Comparison of ENCODE assay signal across 8 cellular contexts in genomic region chr1:156608981-156609380, GRCh38. TPM values are rescaled to one million over a fixed set of nuclear protein-coding genes. Genes with fewer than 3 reads are reported as not detected.
DNase-seq lines count a peak whose midpoint lies in the region; ATAC-seq lines count a peak whose summit lies in the region.

No MANE protein-coding gene starts in this region.

- no peak overlapping the region for H3K27ac ChIP-seq in trophoblast cell (ENCODE audit: low read depth, low read length)

- ATAC-seq in HG03460 (IDR thresholded peaks at IDR 0.05; ENCODE audit: unreplicated experiment) = no peak
- no peak for ATAC-seq in HG03378 (IDR thresholded peaks at IDR 0.05; ENCODE audit: unreplicated experiment)

- H2BK5ac ChIP-seq in trophoblast cell (ENCODE audit: low read depth, low read length, poor library complexity) = no peak overlapping the region

- no peaks in the 10 kb centered on the region for H3K27me3 ChIP-seq in trophoblast cell (ENCODE audit: insufficient read depth, low read length)

- H2BK120ac ChIP-seq in trophoblast cell (ENCODE audit: insufficient read depth, low read length, poor library complexity) = no peak overlapping the region

- H3K79me1 ChIP-seq in trophoblast cell (ENCODE audit: low read length) = no peaks in the 10 kb centered on the region

- H3K23ac ChIP-seq in trophoblast cell (ENCODE audit: low read length) = no peak overlapping the region

- no peaks in the 10 kb centered on the region for H3K79me2 ChIP-seq in trophoblast cell (ENCODE audit: control insufficient read depth, insufficient read depth, low read length, poor library complexity)

- DNase-seq in stimulated activated CD4-positive, alpha-beta T cell treated with anti-CD3 and anti-CD28 coated beads, Interleukin-12 subunit alpha, Interleukin-12 subunit beta, amount 100 ng/mL, for 4 hours = peak; percentile 58
- no peak for DNase-seq in stimulated activated CD4-positive, alpha-beta T cell treated with anti-CD3 and anti-CD28 coated beads, Interleukin-2, amount 100 ng/mL, for 48 hours
- DNase-seq in NCI-H2196 (lab: John Stamatoyannopoulos, UW; ENCODE audit: unreplicated experiment) = peak; percentile 67
- DNase-seq in activated CD4-positive, alpha-beta T cell treated with anti-CD3 and anti-CD28 coated beads for 4 hours = peak; percentile 59 to 63
- peak; percentile 48 for DNase-seq in effector CD8-positive, alpha-beta T cell (lab: John Stamatoyannopoulos, UW)
- DNase-seq in trophoblast cell = peak; percentile 48 to 61

- H2AFZ ChIP-seq in trophoblast cell (ENCODE audit: insufficient read depth, low read length, poor library complexity) = no peak overlapping the region

- H3K4me1 ChIP-seq in trophoblast cell (ENCODE audit: control insufficient read depth in 1 of 2, insufficient read depth in 2 of 2, low read length in 2 of 2) = no peaks in the 10 kb centered on the region

- H4K8ac ChIP-seq in trophoblast cell (ENCODE audit: low read depth, low read length) = no peak overlapping the region

- H3K36me3 ChIP-seq in trophoblast cell (ENCODE audit: control insufficient read depth in 1 of 2, insufficient read depth in 2 of 2, low read length in 2 of 2) = no peaks in the 10 kb centered on the region

- no CpG with 5 or more reads among the region's 6 CpGs for WGBS in trophoblast cell (ENCODE audit: extremely low coverage, insufficient coverage, insufficient read length)

- H3K14ac ChIP-seq in trophoblast cell (ENCODE audit: low read length) = no peak overlapping the region

- H2BK12ac ChIP-seq in trophoblast cell (ENCODE audit: low read length) = no peak overlapping the region

- H3K4me2 ChIP-seq in trophoblast cell (ENCODE audit: low read length) = no peak overlapping the region

- H3K9me3 ChIP-seq in trophoblast cell (ENCODE audit: insufficient read depth, low read depth, low read length) = peaks cover 2% of the 10 kb centered on the region

- H3K4me3 ChIP-seq in trophoblast cell (ENCODE audit: low read depth, low read length) = no peak overlapping the region

- no peak overlapping the region for H4K91ac ChIP-seq in trophoblast cell (ENCODE audit: low read depth, low read length)

- H3K18ac ChIP-seq in trophoblast cell (ENCODE audit: low read length) = no peak overlapping the region

- H2AK5ac ChIP-seq in trophoblast cell (ENCODE audit: low read length) = no peak overlapping the region

- H3K9ac ChIP-seq in trophoblast cell (ENCODE audit: low read length) = no peak overlapping the region

- no peak overlapping the region for H4K12ac ChIP-seq in trophoblast cell (ENCODE audit: low read depth, low read length)

- no peak overlapping the region for H3K4ac ChIP-seq in trophoblast cell (ENCODE audit: low read depth, low read length)

RNA-seq across cellular contexts. Expression of gene GPATCH4, which starts 7.7 kb away (rescaled TPM):
- 16.5 and 16.8 TPM in 2 replicates for polyA plus RNA-seq in trophoblast cell (2013)

RNA-seq across cellular contexts. Expression of gene HAPLN2, which starts 10.2 kb away (rescaled TPM):
- 0.06 TPM in 1 of 2 replicates, not detected in the other for polyA plus RNA-seq in trophoblast cell (2013)

RNA-seq across cellular contexts. Expression of gene NAXE, which starts 17.4 kb away (rescaled TPM):
- 46.9 and 47.2 TPM in 2 replicates for polyA plus RNA-seq in trophoblast cell (2013)

RNA-seq across cellular contexts. Expression of gene TTC24, which starts 29.5 kb away (rescaled TPM):
- polyA plus RNA-seq in trophoblast cell (2013) = not detected in 2 replicates

RNA-seq across cellular contexts. Expression of gene BCAN, which starts 32.9 kb away (rescaled TPM):
- polyA plus RNA-seq in trophoblast cell (2013) = 2.4 and 3.1 TPM in 2 replicates

Comparison
In these comparisons a context has a peak if more than half of its experiments do, and no peak if none do; other contexts are left out.
1. DNase-seq: peak in stimulated activated CD4-positive, alpha-beta T cell treated with anti-CD3 and anti-CD28 coated beads, Interleukin-12 subunit alpha, Interleukin-12 subunit beta, amount 100 ng/mL, for 4 hours (single experiment), NCI-H2196 (single experiment), activated CD4-positive, alpha-beta T cell treated with anti-CD3 and anti-CD28 coated beads for 4 hours (2 of 2), effector CD8-positive, alpha-beta T cell (single experiment) and trophoblast cell (2 of 2); none in stimulated activated CD4-positive, alpha-beta T cell treated with anti-CD3 and anti-CD28 coated beads, Interleukin-2, amount 100 ng/mL, for 48 hours (0 of 2).